12 cellular contexts compared by ENCODE assay signal in genomic region chr15:33160054-33160453, GRCh38. TPM values are rescaled to one million over a fixed set of nuclear protein-coding genes. Genes with fewer than 3 reads are reported as not detected.
DNase-seq lines count a peak whose midpoint lies in the region; ATAC-seq and TF ChIP-seq lines count a peak whose summit lies in the region.
"Had no signal": no experiment of that assay in that cellular context is flagged by ENCODE, and none has a peak within 500 bp of the region (broad histone marks: within the 10 kb centered on the region; RNA-seq: fewer than 3 reads in every experiment).

No MANE protein-coding gene starts in this region.

- DNase-seq in GM12865 (ENCODE audit: low read depth) (peak; percentile 7), M059J (ENCODE audit: low read depth) (peak; percentile 52), osteoblast (ENCODE audit: insufficient read length, low spot score, missing footprints) (peak; percentile 3), amygdala (lab: John Stamatoyannopoulos, UW) (no peak), SW 1271 (lab: John Stamatoyannopoulos, UW) (no peak)
- DNase-seq in stimulated activated CD4-positive, alpha-beta T cell treated with anti-CD3 and anti-CD28 coated beads, Interleukin-4, amount 100 ng/mL, for 4 hours, result no peak
- DNase-seq: activated CD4-positive, alpha-beta T cell treated with anti-CD3 and anti-CD28 coated beads, Interleukin-2, amount 50 U/mL, for 48 hours; Caco-2; NCI-H1417 treated with DMSO at 0.1 percent for 48 hours; thyroid gland had no signal

- peaks cover 6% of the 10 kb centered on the region for H3K4me1 Mint-ChIP-seq in activated T-helper 17 cell treated with anti-CD3 and anti-CD28 coated beads, Interleukin-2, amount 50 U/mL, for 72 hours

- H3K27me3 Mint-ChIP-seq in activated T-helper 17 cell treated with anti-CD3 and anti-CD28 coated beads, Interleukin-2, amount 50 U/mL, for 72 hours, result peaks cover 18% of the 10 kb centered on the region

- H3K4me3 Mint-ChIP-seq in activated T-helper 17 cell treated with anti-CD3 and anti-CD28 coated beads, Interleukin-2, amount 50 U/mL, for 72 hours, result no peak overlapping the region
- H3K4me3 Mint-ChIP-seq: natural killer cell treated with Interleukin-12 subunit alpha and Interleukin-12 subunit beta and Interleukin-15 and Interleukin-18, amount 100 ng/mL, for 72 hours had no signal

- no peak for TF ChIP-seq CTCF in GM12865 (IDR thresholded peaks at IDR 0.05; ENCODE audit: insufficient read depth, low read depth, low read length, missing control alignments)
- peak; percentile 20 for TF ChIP-seq CTCF in osteoblast (IDR thresholded peaks at IDR 0.05; ENCODE audit: extremely low read depth, low read depth, low read length)

- H3K9me3 ChIP-seq in osteoblast (ENCODE audit: low read depth, low read length), result no peaks in the 10 kb centered on the region
- H3K9me3 ChIP-seq: Caco-2, thyroid gland had no signal

- H3K79me2 ChIP-seq in osteoblast (ENCODE audit: insufficient read depth, low read length), result no peaks in the 10 kb centered on the region

- ATAC-seq in activated T-helper 17 cell treated with anti-CD3 and anti-CD28 coated beads, Interleukin-2, amount 50 U/mL, for 72 hours (replicated peaks), result peak; percentile 27
- ATAC-seq: natural killer cell treated with Interleukin-12 subunit alpha and Interleukin-12 subunit beta and Interleukin-15 and Interleukin-18, amount 100 ng/mL, for 72 hours had no signal

- H2AFZ ChIP-seq in osteoblast (ENCODE audit: low read length), result no peak overlapping the region

- H3K36me3 ChIP-seq in osteoblast (ENCODE audit: insufficient read depth, low read length), result no peaks in the 10 kb centered on the region
- H3K36me3 ChIP-seq: thyroid gland had no signal

- H3K27ac Mint-ChIP-seq in activated T-helper 17 cell treated with anti-CD3 and anti-CD28 coated beads, Interleukin-2, amount 50 U/mL, for 72 hours, result no peak overlapping the region
- H3K27ac Mint-ChIP-seq: natural killer cell treated with Interleukin-12 subunit alpha and Interleukin-12 subunit beta and Interleukin-15 and Interleukin-18, amount 100 ng/mL, for 72 hours had no signal

- H3K4me2 ChIP-seq in osteoblast (ENCODE audit: insufficient read depth, low read length), result no peak overlapping the region

- no peaks in the 10 kb centered on the region for H3K36me3 Mint-ChIP-seq in activated T-helper 17 cell treated with anti-CD3 and anti-CD28 coated beads, Interleukin-2, amount 50 U/mL, for 72 hours (ENCODE audit: low read depth)
- H3K36me3 Mint-ChIP-seq: natural killer cell treated with Interleukin-12 subunit alpha and Interleukin-12 subunit beta and Interleukin-15 and Interleukin-18, amount 100 ng/mL, for 72 hours had no signal

- H3K27me3 ChIP-seq in osteoblast (ENCODE audit: insufficient read depth, low read length), result peaks cover 15% of the 10 kb centered on the region
- H3K27me3 ChIP-seq: thyroid gland had no signal

- no peak overlapping the region for H3K4me3 ChIP-seq in GM12865 (ENCODE audit: low read depth, low read length)
- no peak overlapping the region for H3K4me3 ChIP-seq in osteoblast (ENCODE audit: insufficient read depth, low read length)
- H3K4me3 ChIP-seq: thyroid gland had no signal

- no peaks in the 10 kb centered on the region for H3K9me3 Mint-ChIP-seq in activated T-helper 17 cell treated with anti-CD3 and anti-CD28 coated beads, Interleukin-2, amount 50 U/mL, for 72 hours
- H3K9me3 Mint-ChIP-seq: natural killer cell treated with Interleukin-12 subunit alpha and Interleukin-12 subunit beta and Interleukin-15 and Interleukin-18, amount 100 ng/mL, for 72 hours had no signal

- peaks cover 4% of the 10 kb centered on the region for H3K4me1 ChIP-seq in osteoblast (ENCODE audit: insufficient read depth, low read length)
- H3K4me1 ChIP-seq: Caco-2, thyroid gland had no signal

- H4K20me1 ChIP-seq in osteoblast (ENCODE audit: insufficient read depth, low read length), result no peaks in the 10 kb centered on the region

- no peak overlapping the region for H3K27ac ChIP-seq in osteoblast (ENCODE audit: low read depth, low read length)
- H3K27ac ChIP-seq: thyroid gland had no signal

RNA-seq across cellular contexts. Expression of gene FMN1, which starts 34.5 kb away (rescaled TPM):
- total RNA-seq in M059J (2014; rRNA removed; shearing (Covaris generic)), result 5.3 and 7.7 TPM in 2 replicates
- total RNA-seq in activated T-helper 17 cell treated with anti-CD3 and anti-CD28 coated beads, Interleukin-2, amount 50 U/mL, for 72 hours, result 1 to 10 TPM; 1.0 to 2.0 TPM
- total RNA-seq in osteoblast, result 9.0 and 11.2 TPM in 2 replicates

Comparison
In these comparisons a context has a peak if more than half of its experiments do, and no peak if none do; other contexts are left out.
1. DNase-seq: peak in GM12865 (single experiment), M059J (single experiment) and osteoblast (single experiment); none in amygdala (0 of 56), SW 1271 (0 of 2) and stimulated activated CD4-positive, alpha-beta T cell treated with anti-CD3 and anti-CD28 coated beads, Interleukin-4, amount 100 ng/mL, for 4 hours (0 of 2).